8 cellular contexts compared by ENCODE assay signal in genomic region chr20:19819149-19819548, GRCh38.
"Had no signal": no experiment of that assay in that cellular context is flagged by ENCODE, and none has a peak within 500 bp of the region (broad histone marks: within the 10 kb centered on the region; RNA-seq: fewer than 3 reads in every experiment).

No MANE protein-coding gene starts in this region.

- H3K9ac ChIP-seq: GM23248 had no signal

- H3K4me3 ChIP-seq: GM23248, HAP-1 had no signal

- H3K4me1 ChIP-seq: HAP-1 had no signal

- H3K27ac ChIP-seq: GM23248, HL-60 had no signal

- H3K36me3 ChIP-seq: HAP-1 had no signal

- ATAC-seq: HCT116 had no signal

- H2AFZ ChIP-seq: GM23248 had no signal

- DNase-seq: GM23248, GOT3, H7, HFFc6, KBM-7 had no signal

- H3K9me3 ChIP-seq: HAP-1 had no signal
